23 cellular contexts compared by ENCODE assay signal in the genomic region with DNA sequence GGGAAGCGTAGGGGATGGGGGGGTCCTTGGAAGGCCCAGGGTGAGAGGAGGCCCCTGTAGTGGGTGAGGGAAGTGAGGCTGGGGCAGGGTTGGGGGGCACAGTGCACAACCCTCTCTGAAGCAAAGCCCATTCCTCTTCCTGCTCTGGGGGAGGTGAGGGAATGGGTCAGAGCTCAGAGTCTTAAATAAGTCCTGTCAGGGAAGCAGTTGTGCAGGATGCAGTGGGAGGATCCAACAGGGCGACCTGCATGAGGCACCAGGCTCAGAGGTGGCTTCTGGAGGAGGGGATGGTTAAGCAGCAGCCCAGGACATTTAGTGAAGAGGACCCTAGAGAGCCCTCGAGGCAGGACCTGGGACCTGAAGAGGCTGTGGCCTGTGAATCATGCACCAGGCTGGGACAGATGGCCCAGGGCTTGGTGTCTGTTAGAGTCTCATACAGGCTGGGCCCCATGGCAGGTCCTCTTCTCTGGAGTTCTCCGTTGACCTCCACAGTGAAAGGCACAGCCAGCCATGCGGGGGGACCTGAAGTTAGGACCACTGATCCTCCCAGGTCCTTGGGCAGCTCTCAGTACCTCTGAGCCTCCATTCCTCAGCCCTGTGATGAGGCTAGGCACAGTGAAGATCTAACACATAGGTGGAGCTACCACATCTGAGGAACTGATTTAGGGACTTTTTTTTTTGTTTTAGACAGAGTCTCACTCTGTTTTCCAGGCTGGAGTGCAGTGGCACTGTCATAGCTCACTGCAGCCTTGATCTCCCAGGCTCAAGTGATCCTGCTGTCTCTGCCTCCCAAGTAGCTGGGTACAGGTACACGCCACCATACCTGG.
DNase-seq lines count a peak whose midpoint lies in the region; ATAC-seq and TF ChIP-seq lines count a peak whose summit lies in the region.
"Had no signal": no experiment of that assay in that cellular context is flagged by ENCODE, and none has a peak within 500 bp of the region (broad histone marks: within the 10 kb centered on the region; RNA-seq: fewer than 3 reads in every experiment).

No MANE protein-coding gene starts in this region.

- H2AK5ac ChIP-seq in H9 (ENCODE audit: insufficient read length, low read length): no peak overlapping the region

- no peaks in the 10 kb centered on the region for H3K79me2 ChIP-seq in H9 (ENCODE audit: insufficient read depth, low read length)

- no peak overlapping the region for H3K9ac ChIP-seq in H9 (ENCODE audit: extremely low read depth, insufficient read length, low read length)
- H3K9ac ChIP-seq: GM23248, KMS-11 had no signal

- H3K4me1 ChIP-seq in H9 (ENCODE audit: insufficient read depth, low read length) (no peaks in the 10 kb centered on the region), esophagus muscularis mucosa (peaks cover 13 to 53% (median 39%) of the 10 kb centered on the region in 4 donors)
- H3K4me1 ChIP-seq: HAP-1, SJSA1 had no signal

- H3K79me1 ChIP-seq in H9 (ENCODE audit: insufficient read depth, low read depth, low read length, poor library complexity, severe bottlenecking): no peaks in the 10 kb centered on the region

- DNase-seq in CD4-positive, alpha-beta T cell: no peak
- DNase-seq in H9 (no peak), glutamatergic neuron (peak; percentile 12), nephron progenitor cell (no peak), NCI-H774 (lab: John Stamatoyannopoulos, UW) (no peak), NCI-H2107 (lab: John Stamatoyannopoulos, UW) (no peak), esophagus muscularis mucosa (ENCODE audit: extremely low spot score) (no peak), SHP77 treated with DMSO at 0.1 percent for 48 hours (lab: John Stamatoyannopoulos, UW) (no peak)
- DNase-seq: BE2C, COR-L47, DMS79, NCI-H1092 treated with DMSO at 0.1 percent for 48 hours, NCI-H1436 treated with DMSO at 0.1 percent for 48 hours, NCI-H1930, NCI-H226, NCI-H510A treated with DMSO at 0.1 percent for 48 hours, NCI-H748 treated with DMSO at 0.1 percent for 48 hours had no signal

- no peak overlapping the region for H4K8ac ChIP-seq in H9 (replicated peaks; ENCODE audit: insufficient read length, low read depth, low read length)

- no peak overlapping the region for H3K4me3 ChIP-seq in esophagus muscularis mucosa
- H3K4me3 ChIP-seq: GM12878, GM23248, HAP-1, SJSA1 had no signal

- H2BK5ac ChIP-seq in H9 (ENCODE audit: insufficient read length, low read length): no peak overlapping the region

- no peak overlapping the region for H3K4me2 ChIP-seq in H9 (ENCODE audit: insufficient read depth, insufficient read length, low read length)
- H3K4me2 ChIP-seq: KMS-11 had no signal

- no peak for TF ChIP-seq EP300 in esophagus muscularis mucosa (IDR thresholded peaks at IDR 0.05)

- POLR2A ChIA-PET in CD4-positive, alpha-beta T cell (lab: Charles Lee): no interaction called here

- no peak overlapping the region for H4K5ac ChIP-seq in H9 (ENCODE audit: insufficient read length, low read depth, low read length)

- peaks cover 10% of the 10 kb centered on the region for H3K4me1 Mint-ChIP-seq in CD4-positive, alpha-beta T cell (ENCODE audit: low read depth)
- H3K4me1 Mint-ChIP-seq in H9 (peaks cover 5 to 12% of the 10 kb centered on the region in 2 experiments), glutamatergic neuron (ENCODE audit: low read depth, unreplicated experiment) (no peaks in the 10 kb centered on the region), nephron progenitor cell (peaks cover 41% of the 10 kb centered on the region)

- no peak overlapping the region for H3K4me3 Mint-ChIP-seq in CD4-positive, alpha-beta T cell
- H3K4me3 Mint-ChIP-seq in H9 (no peak overlapping the region), glutamatergic neuron (ENCODE audit: unreplicated experiment) (no peak overlapping the region), nephron progenitor cell (no peak overlapping the region)

- no peak overlapping the region for H2BK20ac ChIP-seq in H9 (ENCODE audit: low read depth, low read length, poor library complexity, severe bottlenecking)

- H2BK15ac ChIP-seq in H9 (ENCODE audit: low read depth, low read length): no peak overlapping the region

- H2AFZ ChIP-seq in H9 (ENCODE audit: low read length): no peak overlapping the region
- H2AFZ ChIP-seq: GM23248 had no signal

- no peak overlapping the region for H4K91ac ChIP-seq in H9 (ENCODE audit: insufficient read length, low read depth, low read length)

- no CpG with 5 or more reads among the region's 6 CpGs for WGBS in H9 (ENCODE audit: extremely low coverage, insufficient read length, low lambda C conversion rate)
- WGBS in esophagus muscularis mucosa: 91% methylated on average over 6 of the region's 6 CpGs

- peaks cover 23% of the 10 kb centered on the region for H3K27me3 Mint-ChIP-seq in CD4-positive, alpha-beta T cell
- no peaks in the 10 kb centered on the region for H3K27me3 Mint-ChIP-seq in H9 (ENCODE audit: low read depth)
- H3K27me3 Mint-ChIP-seq in glutamatergic neuron (ENCODE audit: unreplicated experiment): peaks cover 2% of the 10 kb centered on the region
- peaks cover 17% of the 10 kb centered on the region for H3K27me3 Mint-ChIP-seq in nephron progenitor cell (ENCODE audit: low read depth, poor library complexity)

- no peak overlapping the region for H3K27ac ChIP-seq in CD4-positive, alpha-beta T cell (ENCODE audit: low read depth, low read length)
- no peak overlapping the region for H3K27ac ChIP-seq in H9 (ENCODE audit: insufficient read length, low read depth, low read length)
- H3K27ac ChIP-seq in esophagus muscularis mucosa (replicated peaks in 1 of 4): peak overlapping the region in 2 of 4 donors; percentile 44 to 45
- H3K27ac ChIP-seq: GM23248, KMS-11, SJSA1 had no signal

- no peak for TF ChIP-seq POLR2A in esophagus muscularis mucosa (IDR thresholded peaks at IDR 0.05; ENCODE audit: low read depth)

- intact Hi-C loops in CD4-positive, alpha-beta T cell (cut with DNase I, micrococcal nuclease): no loop called here
- intact Hi-C loops in esophagus muscularis mucosa (cut with DNase I): no loop called here

- no peak overlapping the region for H3K23ac ChIP-seq in H9 (ENCODE audit: insufficient read length, low read depth, low read length)

- no peak overlapping the region for H2BK120ac ChIP-seq in H9 (ENCODE audit: low read depth, low read length, poor library complexity, severe bottlenecking)

- H3T11ph ChIP-seq in H9 (ENCODE audit: low read length): no peak overlapping the region

- no peak overlapping the region for H3K14ac ChIP-seq in H9 (ENCODE audit: insufficient read depth, low read length)

- H3K23me2 ChIP-seq in H9 (ENCODE audit: insufficient read length, low read depth, low read length, poor library complexity, severe bottlenecking): peaks cover 2% of the 10 kb centered on the region

- peaks cover 0 to 5% (median 0%) of the 10 kb centered on the region in 4 donors for H3K36me3 ChIP-seq in esophagus muscularis mucosa
- H3K36me3 ChIP-seq: BE2C, HAP-1, SJSA1 had no signal

- peak; percentile 73 for ATAC-seq in CD4-positive, alpha-beta T cell (ENCODE audit: poor library complexity)
- ATAC-seq: GM12878, Panc1 had no signal

- no peaks in the 10 kb centered on the region for H4K20me1 ChIP-seq in H9 (ENCODE audit: control insufficient read depth, insufficient read depth, insufficient read length)

- CTCF ChIA-PET in CD4-positive, alpha-beta T cell (lab: Charles Lee): interaction anchor here (1.7 kb wide), 1 partner anchor 263 kb away, joined by 8 read pairs; no protein-coding TSS in a partner anchor

- peaks cover 5% of the 10 kb centered on the region for H3K27me3 ChIP-seq in CD4-positive, alpha-beta T cell (ENCODE audit: control insufficient read depth, insufficient read depth, low read length)
- H3K27me3 ChIP-seq in H9 (ENCODE audit: insufficient read depth, low read length) (no peaks in the 10 kb centered on the region), esophagus muscularis mucosa (no peaks in the 10 kb centered on the region)
- H3K27me3 ChIP-seq: BE2C, SJSA1 had no signal

- TF ChIP-seq CTCF in CD4-positive, alpha-beta T cell (IDR thresholded peaks at IDR 0.05): no peak
- TF ChIP-seq CTCF in H9 (conservative IDR thresholded peaks at IDR 0.05): no peak
- no peak for TF ChIP-seq CTCF in glutamatergic neuron (IDR thresholded peaks at IDR 0.05; ENCODE audit: partially characterized antibody, unreplicated experiment)
- TF ChIP-seq CTCF in nephron progenitor cell (IDR thresholded peaks at IDR 0.05): no peak
- no peak for TF ChIP-seq CTCF in esophagus muscularis mucosa (IDR thresholded peaks at IDR 0.05)

- no peak overlapping the region for H3K4ac ChIP-seq in H9 (ENCODE audit: low read depth, low read length)

- no peaks in the 10 kb centered on the region for H3K36me3 Mint-ChIP-seq in CD4-positive, alpha-beta T cell (ENCODE audit: low read depth)
- H3K36me3 Mint-ChIP-seq in H9 (ENCODE audit: insufficient read depth in 1 of 3, low read depth in 3 of 3): peaks cover 0 to 5% (median 0%) of the 10 kb centered on the region in 3 experiments; a peak in 1 of 7 replicates
- H3K36me3 Mint-ChIP-seq in glutamatergic neuron (ENCODE audit: unreplicated experiment): no peaks in the 10 kb centered on the region
- H3K36me3 Mint-ChIP-seq in nephron progenitor cell (ENCODE audit: low read depth): no peaks in the 10 kb centered on the region

- no peak overlapping the region for H3K27ac Mint-ChIP-seq in CD4-positive, alpha-beta T cell
- H3K27ac Mint-ChIP-seq in H9 (peak overlapping the region in 2 of 3 experiments; percentile 27 to 83; a peak in 2 of 7 replicates), glutamatergic neuron (ENCODE audit: unreplicated experiment) (no peak overlapping the region), nephron progenitor cell (peak overlapping the region; percentile 59)

- no peaks in the 10 kb centered on the region for H3K9me3 ChIP-seq in CD4-positive, alpha-beta T cell (ENCODE audit: control insufficient read depth, low read length)
- H3K9me3 ChIP-seq in H9 (ENCODE audit: control insufficient read depth, low read depth, low read length): no peaks in the 10 kb centered on the region
- no peaks in the 10 kb centered on the region for H3K9me3 ChIP-seq in esophagus muscularis mucosa
- H3K9me3 ChIP-seq: BE2C, HAP-1, SJSA1 had no signal

- H3K18ac ChIP-seq in H9 (ENCODE audit: insufficient read length, low read depth, low read length): no peak overlapping the region

- no peak overlapping the region for H2BK12ac ChIP-seq in H9 (ENCODE audit: insufficient read length, low read depth, low read length)

- H3K9me3 Mint-ChIP-seq in CD4-positive, alpha-beta T cell: no peaks in the 10 kb centered on the region
- H3K9me3 Mint-ChIP-seq in H9: no peaks in the 10 kb centered on the region
- H3K9me3 Mint-ChIP-seq in glutamatergic neuron (ENCODE audit: unreplicated experiment): no peaks in the 10 kb centered on the region
- H3K9me3 Mint-ChIP-seq in nephron progenitor cell: no peaks in the 10 kb centered on the region

- no peak overlapping the region for H3K56ac ChIP-seq in H9 (ENCODE audit: insufficient read length, low read depth, low read length)

Comparison
In these comparisons a context has a peak if more than half of its experiments do, and no peak if none do; other contexts are left out.
1. H3K27ac Mint-ChIP-seq: peak in H9 (2 of 3) and nephron progenitor cell (single experiment); none in CD4-positive, alpha-beta T cell (single experiment) and glutamatergic neuron (single experiment).